ENCODE assay signal across 32 cellular contexts in genomic region chr14:90450151-90450550, GRCh38.
"Had no signal": no experiment of that assay in that cellular context is flagged by ENCODE, and none has a peak within 500 bp of the region (broad histone marks: within the 10 kb centered on the region; RNA-seq: fewer than 3 reads in every experiment).

No MANE protein-coding gene starts in this region.

- H3K27ac Mint-ChIP-seq: activated CD4-positive, alpha-beta memory T cell treated with anti-CD3 and anti-CD28 coated beads for 36 hours; activated CD4-positive, alpha-beta T cell treated with anti-CD3 and anti-CD28 coated beads for 36 hours; activated CD4-positive, alpha-beta T cell treated with anti-CD3 and anti-CD28 coated beads, Interleukin-2, amount 10 ng/mL, durations not matched to agents 24 days and 14 days; activated CD8-positive, alpha-beta memory T cell treated with anti-CD3 and anti-CD28 coated beads, Interleukin-2, amount 10 ng/mL, durations not matched to agents 7 days and 5 days; activated CD8-positive, alpha-beta T cell treated with anti-CD3 and anti-CD28 coated beads, Interleukin-2, amount 10 ng/mL, durations not matched to agents 7 days and 5 days; activated naive CD4-positive, alpha-beta T cell treated with anti-CD3 and anti-CD28 coated beads for 36 hours; activated naive CD4-positive, alpha-beta T cell treated with anti-CD3 and anti-CD28 coated beads, Interleukin-2, amount 50 U/mL, for 24 hours; activated naive CD8-positive, alpha-beta T cell treated with anti-CD3 and anti-CD28 coated beads for 36 hours; activated naive CD8-positive, alpha-beta T cell treated with anti-CD3 and anti-CD28 coated beads, Interleukin-2, amount 50 U/mL, for 24 hours; activated T-helper 1 cell treated with anti-CD3 and anti-CD28 coated beads, Interleukin-12 subunit alpha, Interleukin-12 subunit beta, Interleukin-2, Interleukin-4 antibody, amounts not matched to agents 30 ng/mL and 10 ng/mL and 1 ng/mL, durations not matched to agents 14 hours and 24 hours and 36 hours; activated T-helper 2 cell treated with anti-CD3 and anti-CD28 coated beads, Interferon-gamma antibody, Interleukin-2, Interleukin-4, amounts not matched to agents 10 μg/mL and 5 μg/mL and 100 μg/mL, durations not matched to agents 14 hours and 24 hours and 36 hours had no signal

- H3K4me1 Mint-ChIP-seq: activated naive CD4-positive, alpha-beta T cell treated with anti-CD3 and anti-CD28 coated beads, Interleukin-2, amount 50 U/mL, for 24 hours had no signal

- H3K27ac ChIP-seq: adrenal gland, body of pancreas, breast epithelium, cardiac muscle cell, colonic mucosa, esophagus squamous epithelium, gastroesophageal sphincter had no signal

- H3K27me3 Mint-ChIP-seq: activated CD8-positive, alpha-beta memory T cell treated with anti-CD3 and anti-CD28 coated beads, Interleukin-2, amount 10 ng/mL, durations not matched to agents 7 days and 5 days; activated naive CD4-positive, alpha-beta T cell treated with anti-CD3 and anti-CD28 coated beads, Interleukin-2, amount 50 U/mL, for 24 hours; activated naive CD8-positive, alpha-beta T cell treated with anti-CD3 and anti-CD28 coated beads for 36 hours; activated naive CD8-positive, alpha-beta T cell treated with anti-CD3 and anti-CD28 coated beads, Interleukin-2, amount 50 U/mL, for 24 hours had no signal

- DNase-seq: activated CD4-positive, alpha-beta memory T cell treated with anti-CD3 and anti-CD28 coated beads for 36 hours; activated CD4-positive, alpha-beta T cell treated with anti-CD3 and anti-CD28 coated beads for 36 hours; activated CD4-positive, alpha-beta T cell treated with anti-CD3 and anti-CD28 coated beads, Interleukin-2, amount 10 ng/mL, durations not matched to agents 24 days and 14 days; activated CD4-positive, CD25-positive, alpha-beta regulatory T cell; activated CD4-positive, CD25-positive, alpha-beta regulatory T cell treated with anti-CD3 and anti-CD28 coated beads, Interleukin-2, amount 50 U/mL, for 72 hours; activated CD8-positive, alpha-beta memory T cell treated with anti-CD3 and anti-CD28 coated beads, Interleukin-2, amount 10 ng/mL, durations not matched to agents 7 days and 5 days; activated CD8-positive, alpha-beta memory T cell treated with anti-CD3 and anti-CD28 coated beads, Interleukin-2, amount 50 U/mL, for 4 hours; activated CD8-positive, alpha-beta T cell treated with anti-CD3 and anti-CD28 coated beads, Interleukin-2, amount 10 ng/mL, durations not matched to agents 7 days and 5 days; activated effector memory CD4-positive, alpha-beta T cell treated with anti-CD3 and anti-CD28 coated beads, Interleukin-2, amount 50 U/mL, for 16 hours; activated naive CD4-positive, alpha-beta T cell treated with anti-CD3 and anti-CD28 coated beads for 36 hours; activated naive CD8-positive, alpha-beta T cell treated with anti-CD3 and anti-CD28 coated beads for 36 hours; activated naive CD8-positive, alpha-beta T cell treated with anti-CD3 and anti-CD28 coated beads, Interleukin-2, amount 50 U/mL, for 24 hours; activated T-cell treated with anti-CD3 and anti-CD28 coated beads, Interleukin-2, amount 50 U/mL, for 1 hour; activated T-cell treated with anti-CD3 and anti-CD28 coated beads, Interleukin-2, amount 50 U/mL, for 48 hours; amygdala; aorta; body of pancreas; central memory CD4-positive, alpha-beta T cell; cerebellar nuclear complex; colonic mucosa; dorsolateral prefrontal cortex; effector memory CD4-positive, alpha-beta T cell; esophagus squamous epithelium; foreskin melanocyte; T-helper 2 cell had no signal

- H3K36me3 ChIP-seq: adrenal gland, breast epithelium, cardiac muscle cell, colonic mucosa, esophagus squamous epithelium, gastroesophageal sphincter had no signal

- H3K4me3 ChIP-seq: adrenal gland, body of pancreas, breast epithelium, cardiac muscle cell, colonic mucosa, dorsolateral prefrontal cortex, esophagus squamous epithelium, gastroesophageal sphincter had no signal

- H3K9me3 ChIP-seq: adrenal gland, body of pancreas, breast epithelium, colonic mucosa had no signal

- H3K27me3 ChIP-seq: adrenal gland, body of pancreas, breast epithelium, cardiac muscle cell, colonic mucosa, dorsolateral prefrontal cortex, esophagus squamous epithelium, gastroesophageal sphincter had no signal

- H3K4me1 ChIP-seq: breast epithelium, colonic mucosa had no signal

- H3K9me3 Mint-ChIP-seq: activated CD4-positive, alpha-beta memory T cell treated with anti-CD3 and anti-CD28 coated beads for 36 hours; activated CD4-positive, alpha-beta T cell treated with anti-CD3 and anti-CD28 coated beads, Interleukin-2, amount 10 ng/mL, durations not matched to agents 24 days and 14 days; activated naive CD8-positive, alpha-beta T cell treated with anti-CD3 and anti-CD28 coated beads, Interleukin-2, amount 50 U/mL, for 24 hours; activated T-helper 1 cell treated with anti-CD3 and anti-CD28 coated beads, Interleukin-12 subunit alpha, Interleukin-12 subunit beta, Interleukin-2, Interleukin-4 antibody, amounts not matched to agents 30 ng/mL and 10 ng/mL and 1 ng/mL, durations not matched to agents 14 hours and 24 hours and 36 hours; activated T-helper 2 cell treated with anti-CD3 and anti-CD28 coated beads, Interferon-gamma antibody, Interleukin-2, Interleukin-4, amounts not matched to agents 10 μg/mL and 5 μg/mL and 100 μg/mL, durations not matched to agents 14 hours and 24 hours and 36 hours had no signal

- H3K36me3 Mint-ChIP-seq: activated CD4-positive, alpha-beta memory T cell treated with anti-CD3 and anti-CD28 coated beads for 36 hours; activated CD8-positive, alpha-beta memory T cell treated with anti-CD3 and anti-CD28 coated beads, Interleukin-2, amount 10 ng/mL, durations not matched to agents 7 days and 5 days; activated naive CD4-positive, alpha-beta T cell treated with anti-CD3 and anti-CD28 coated beads, Interleukin-2, amount 50 U/mL, for 24 hours; activated naive CD8-positive, alpha-beta T cell treated with anti-CD3 and anti-CD28 coated beads for 36 hours had no signal

- H3K4me3 Mint-ChIP-seq: activated CD4-positive, alpha-beta memory T cell treated with anti-CD3 and anti-CD28 coated beads for 36 hours; activated CD4-positive, alpha-beta T cell treated with anti-CD3 and anti-CD28 coated beads for 36 hours; activated CD4-positive, alpha-beta T cell treated with anti-CD3 and anti-CD28 coated beads, Interleukin-2, amount 10 ng/mL, durations not matched to agents 24 days and 14 days; activated CD8-positive, alpha-beta memory T cell treated with anti-CD3 and anti-CD28 coated beads, Interleukin-2, amount 10 ng/mL, durations not matched to agents 7 days and 5 days; activated CD8-positive, alpha-beta T cell treated with anti-CD3 and anti-CD28 coated beads, Interleukin-2, amount 10 ng/mL, durations not matched to agents 7 days and 5 days; activated naive CD4-positive, alpha-beta T cell treated with anti-CD3 and anti-CD28 coated beads for 36 hours; activated naive CD4-positive, alpha-beta T cell treated with anti-CD3 and anti-CD28 coated beads, Interleukin-2, amount 50 U/mL, for 24 hours; activated naive CD8-positive, alpha-beta T cell treated with anti-CD3 and anti-CD28 coated beads for 36 hours; activated naive CD8-positive, alpha-beta T cell treated with anti-CD3 and anti-CD28 coated beads, Interleukin-2, amount 50 U/mL, for 24 hours; activated T-helper 1 cell treated with anti-CD3 and anti-CD28 coated beads, Interleukin-12 subunit alpha, Interleukin-12 subunit beta, Interleukin-2, Interleukin-4 antibody, amounts not matched to agents 30 ng/mL and 10 ng/mL and 1 ng/mL, durations not matched to agents 14 hours and 24 hours and 36 hours had no signal
